In the genomic region with DNA sequence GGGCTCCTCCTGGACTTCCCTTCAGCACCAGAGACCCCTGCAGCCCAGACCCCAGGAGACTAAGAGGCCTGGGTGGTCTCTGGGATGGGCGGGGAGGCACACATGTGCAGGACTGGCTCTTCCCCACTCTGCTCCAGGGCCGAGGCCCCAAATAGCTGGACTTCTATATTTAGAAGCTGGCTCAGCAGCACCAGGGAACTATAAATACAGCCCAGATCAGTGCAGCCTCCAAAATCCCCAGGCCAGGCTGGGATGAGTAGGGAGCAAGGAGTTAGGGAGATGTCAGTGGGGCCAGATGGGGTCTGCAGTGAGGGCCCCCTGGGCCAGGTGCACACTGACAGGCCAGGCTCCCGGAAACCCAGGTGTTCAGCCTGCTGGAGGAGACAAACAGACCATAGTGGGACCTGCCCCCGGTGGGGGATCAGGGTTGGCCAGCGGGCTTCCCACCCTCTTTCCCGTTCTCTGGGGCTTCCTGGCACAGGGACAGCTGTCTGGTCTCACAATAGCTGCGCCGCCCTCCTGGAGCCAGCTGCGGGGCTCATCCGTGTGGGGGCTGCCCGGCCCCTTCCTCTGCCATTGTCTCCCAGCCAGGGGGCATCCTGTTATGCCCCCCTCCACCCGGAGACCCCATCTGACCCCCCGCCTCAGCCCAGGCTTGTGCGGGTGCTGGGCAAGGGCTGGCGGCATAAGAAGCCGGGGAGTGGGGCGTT, we compare ENCODE assay signal across 1 cellular context.
TF ChIP-seq lines count a peak whose summit lies in the region.

No MANE protein-coding gene starts in this region.

TF ChIP-seq in K562, 482 proteins besides CTCF, POLR2A, EP300 and RAD21:
- TF ChIP-seq, protein P1, sequence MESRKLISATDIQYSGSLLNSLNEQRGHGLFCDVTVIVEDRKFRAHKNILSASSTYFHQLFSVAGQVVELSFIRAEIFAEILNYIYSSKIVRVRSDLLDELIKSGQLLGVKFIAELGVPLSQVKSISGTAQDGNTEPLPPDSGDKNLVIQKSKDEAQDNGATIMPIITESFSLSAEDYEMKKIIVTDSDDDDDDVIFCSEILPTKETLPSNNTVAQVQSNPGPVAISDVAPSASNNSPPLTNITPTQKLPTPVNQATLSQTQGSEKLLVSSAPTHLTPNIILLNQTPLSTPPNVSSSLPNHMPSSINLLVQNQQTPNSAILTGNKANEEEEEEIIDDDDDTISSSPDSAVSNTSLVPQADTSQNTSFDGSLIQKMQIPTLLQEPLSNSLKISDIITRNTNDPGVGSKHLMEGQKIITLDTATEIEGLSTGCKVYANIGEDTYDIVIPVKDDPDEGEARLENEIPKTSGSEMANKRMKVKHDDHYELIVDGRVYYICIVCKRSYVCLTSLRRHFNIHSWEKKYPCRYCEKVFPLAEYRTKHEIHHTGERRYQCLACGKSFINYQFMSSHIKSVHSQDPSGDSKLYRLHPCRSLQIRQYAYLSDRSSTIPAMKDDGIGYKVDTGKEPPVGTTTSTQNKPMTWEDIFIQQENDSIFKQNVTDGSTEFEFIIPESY (CRISPR knock-in tag; IDR thresholded peaks at IDR 0.05): 0 out of 2 replicates have a peak, but pooled peaks have one; percentile 25
- TF ChIP-seq ZNF717 (CRISPR knock-in tag; IDR thresholded peaks at IDR 0.05) (no peak), HMG20B (CRISPR knock-in tag; IDR thresholded peaks at IDR 0.05) (no peak), MEF2A (IDR thresholded peaks at IDR 0.05; ENCODE audit: control insufficient read depth, low read depth, low read length) (peak; percentile 40; the same call in 1 of the 2 replicates), MTF1 (CRISPR knock-in tag; IDR thresholded peaks at IDR 0.05; ENCODE audit: borderline replicate concordance) (no peak), ZFP36 (IDR thresholded peaks at IDR 0.05; ENCODE audit: low read depth, low read length, partially characterized antibody) (peak; percentile 57), MEF2D (tag; conservative IDR thresholded peaks at IDR 0.05; ENCODE audit: low read depth) (peak; percentile 59; the same call in 1 of the 2 replicates)
TF ChIP-seq in K562: peak in this region for 4.
